ENCODE assay signal across 12 cellular contexts in genomic region chr1:213256438-213257087, GRCh38.
DNase-seq lines count a peak whose midpoint lies in the region; ATAC-seq lines count a peak whose summit lies in the region.
"Had no signal": no experiment of that assay in that cellular context is flagged by ENCODE, and none has a peak within 500 bp of the region (broad histone marks: within the 10 kb centered on the region; RNA-seq: fewer than 3 reads in every experiment).

No MANE protein-coding gene starts in this region.

- peak; percentile 2 for DNase-seq in NCI-H526 treated with DMSO at 0.1 percent for 48 hours (lab: John Stamatoyannopoulos, UW)
- no peak for DNase-seq in NCI-H2227 treated with DMSO at 0.1 percent for 48 hours (lab: John Stamatoyannopoulos, UW)
- no peak for DNase-seq in NCI-H128 (lab: John Stamatoyannopoulos, UW; ENCODE audit: unreplicated experiment)
- DNase-seq in activated CD4-positive, alpha-beta T cell treated with anti-CD3 and anti-CD28 coated beads for 4 hours: no peak
- DNase-seq in middle frontal gyrus (ENCODE audit: extremely low spot score, low spot score): no peak
- DNase-seq: CD8-positive, alpha-beta T cell; MM.1S; NCI-H774; stimulated activated naive CD4-positive, alpha-beta T cell had no signal

- peak; percentile 71 for ATAC-seq in GM18870 (IDR thresholded peaks at IDR 0.05; ENCODE audit: unreplicated experiment)
- ATAC-seq in GM21423 (IDR thresholded peaks at IDR 0.05; ENCODE audit: unreplicated experiment): peak; percentile 82
- ATAC-seq in HG03039 (IDR thresholded peaks at IDR 0.05; ENCODE audit: unreplicated experiment): peak; percentile 84
- ATAC-seq: CD8-positive, alpha-beta T cell had no signal
